ENCODE assay signal across 15 cellular contexts in genomic region chr20:43913291-43914025, GRCh38. TPM values are rescaled to one million over a fixed set of nuclear protein-coding genes. Genes with fewer than 3 reads are reported as not detected.
DNase-seq lines count a peak whose midpoint lies in the region; ATAC-seq, FAIRE-seq and TF ChIP-seq lines count a peak whose summit lies in the region.
"Had no signal": no experiment of that assay in that cellular context is flagged by ENCODE, and none has a peak within 500 bp of the region (broad histone marks: within the 10 kb centered on the region; RNA-seq: fewer than 3 reads in every experiment).

No MANE protein-coding gene starts in this region.

- POLR2A ChIA-PET in PC-3 (lab: Charles Lee; ENCODE audit: unreplicated experiment) = interaction anchor here (0.7 kb wide), 1 partner anchor 41 kb away, joined by 3 read pairs; no protein-coding TSS in a partner anchor

- H3K9me3 Mint-ChIP-seq in CD14-positive monocyte (peaks cover 13 to 62% (median 41%) of the 10 kb centered on the region in 7 donors), GM23338 (peaks cover 16% of the 10 kb centered on the region), memory B cell (peaks cover 7% of the 10 kb centered on the region)

- H3K4me3 Mint-ChIP-seq in CD14-positive monocyte (peak overlapping the region; percentile 51 to 88), GM23338 (peak overlapping the region; percentile 68), memory B cell (peak overlapping the region; percentile 68)

- ATAC-seq in GM23338 (no peak), memory B cell (ENCODE audit: low read depth) (no peak), PC-3 (no peak), GM21526 (IDR thresholded peaks at IDR 0.05; ENCODE audit: low FRiP score, unreplicated experiment) (no peak), GM19324 (IDR thresholded peaks at IDR 0.05; ENCODE audit: low FRiP score, unreplicated experiment) (no peak)

- H3K9me3 ChIP-seq in PC-3 (ENCODE audit: low read length) = peaks cover 16% of the 10 kb centered on the region

- H3K27ac ChIP-seq in GM23338 (ENCODE audit: low read depth) = no peak overlapping the region
- no peak overlapping the region for H3K27ac ChIP-seq in PC-3 (ENCODE audit: low read length)
- H3K27ac ChIP-seq: foreskin keratinocyte had no signal

- DNase-seq in CD14-positive monocyte (ENCODE audit: low spot score) (no peak), GM23338 (ENCODE audit: low spot score) (peak; percentile 13), memory B cell (ENCODE audit: low spot score in 2 of 2) (no peak), PC-3 (no peak), GM19239 (ENCODE audit: insufficient read length, low spot score) (no peak)
- peak; percentile 42 for DNase-seq in activated CD8-positive, alpha-beta memory T cell treated with anti-CD3 and anti-CD28 coated beads, Interleukin-2, amount 50 U/mL, for 48 hours
- DNase-seq: amniotic stem cell; foreskin keratinocyte; NCI-H226; stimulated activated CD4-positive, alpha-beta T cell treated with anti-CD3 and anti-CD28 coated beads, Interleukin-4, amount 100 ng/mL, for 24 hours; stomach had no signal

- peak overlapping the region; percentile 98; the same call in 1 of the 2 replicates for H2AFZ ChIP-seq in GM23338
- no peak overlapping the region for H2AFZ ChIP-seq in PC-3 (ENCODE audit: low read length)

- TF ChIP-seq CTCF in CD14-positive monocyte (IDR thresholded peaks at IDR 0.05) (no peak), GM23338 (conservative IDR thresholded peaks at IDR 0.05; ENCODE audit: low read depth in 2 of 2) (no peak), PC-3 (conservative IDR thresholded peaks at IDR 0.05; ENCODE audit: low read depth, low read length) (no peak)

- no peak overlapping the region for H3K9ac ChIP-seq in PC-3 (ENCODE audit: low read length)

- no peaks in the 10 kb centered on the region for H3K9me2 ChIP-seq in GM23338 (ENCODE audit: insufficient read depth)
- H3K9me2 ChIP-seq in PC-3 (replicated peaks; ENCODE audit: low read length) = no peaks in the 10 kb centered on the region

- H3K36me3 Mint-ChIP-seq in CD14-positive monocyte (peaks cover 4 to 18% of the 10 kb centered on the region in 2 donors), GM23338 (ENCODE audit: low read depth) (no peaks in the 10 kb centered on the region), memory B cell (no peaks in the 10 kb centered on the region)

- H3K27me3 Mint-ChIP-seq in CD14-positive monocyte (ENCODE audit: low read depth in 3 of 3) (peaks cover 64 to 79% (median 65%) of the 10 kb centered on the region in 3 donors), GM23338 (ENCODE audit: insufficient read depth, low read depth, poor library complexity) (peaks cover 28% of the 10 kb centered on the region), memory B cell (peaks cover 12% of the 10 kb centered on the region)

- peaks cover 50% of the 10 kb centered on the region for H3K27me3 ChIP-seq in GM23338 (ENCODE audit: insufficient read depth)
- H3K27me3 ChIP-seq in PC-3 (ENCODE audit: low read length) = peaks cover 16% of the 10 kb centered on the region

- FAIRE-seq in GM19239 (lab: Jason Lieb, UNC) = no peak
- FAIRE-seq: H54 had no signal

- CTCF ChIA-PET in PC-3 (lab: Charles Lee) = no interaction called here

- H3K4me2 ChIP-seq in GM23338 = peak overlapping the region; percentile 84; the same call in 1 of the 2 replicates
- no peak overlapping the region for H3K4me2 ChIP-seq in PC-3 (ENCODE audit: low read length)

- H3K4me1 Mint-ChIP-seq in CD14-positive monocyte = peaks cover 21% of the 10 kb centered on the region
- peaks cover 16% of the 10 kb centered on the region; the same call in 2 of the 3 replicates for H3K4me1 Mint-ChIP-seq in GM23338
- H3K4me1 Mint-ChIP-seq in memory B cell = peaks cover 25% of the 10 kb centered on the region

- H3K79me2 ChIP-seq in GM23338 (replicated peaks; ENCODE audit: insufficient read depth) (no peaks in the 10 kb centered on the region), PC-3 (ENCODE audit: low read length) (no peaks in the 10 kb centered on the region)

- intact Hi-C loops in CD14-positive monocyte (cut with micrococcal nuclease) = no loop called here
- intact Hi-C loops in PC-3 (cut with micrococcal nuclease) = no loop called here

- H3K27ac Mint-ChIP-seq in CD14-positive monocyte (peak overlapping the region in 1 of 7 donors; percentile 42), GM23338 (no peak overlapping the region), memory B cell (no peak overlapping the region)

- no peaks in the 10 kb centered on the region for H3K4me1 ChIP-seq in GM23338 (ENCODE audit: insufficient read depth)
- H3K4me1 ChIP-seq in PC-3 (ENCODE audit: insufficient read depth, low read length) = peaks cover 7% of the 10 kb centered on the region; the same call in 1 of the 2 replicates
- H3K4me1 ChIP-seq: foreskin keratinocyte had no signal

- no peaks in the 10 kb centered on the region for H4K20me1 ChIP-seq in GM23338 (replicated peaks; ENCODE audit: insufficient read depth)
- no peaks in the 10 kb centered on the region for H4K20me1 ChIP-seq in PC-3 (ENCODE audit: low read length)

- H3K36me3 ChIP-seq in GM23338 (ENCODE audit: insufficient read depth) (no peaks in the 10 kb centered on the region), PC-3 (ENCODE audit: low read depth, low read length) (peaks cover 4% of the 10 kb centered on the region; the same call in 1 of the 2 replicates)
- H3K36me3 ChIP-seq: stomach had no signal

- H3F3A ChIP-seq in GM23338 (replicated peaks; ENCODE audit: low read depth) = no peaks in the 10 kb centered on the region
- H3F3A ChIP-seq in PC-3 (ENCODE audit: low read length, unreplicated experiment) = no peaks in the 10 kb centered on the region

- H3K4me3 ChIP-seq in GM23338 (no peak overlapping the region), PC-3 (ENCODE audit: low read length) (no peak overlapping the region)

- no TSS peak for BruUV-seq in PC-3 (replicated peaks; lab: Mats Ljungman, UMichigan)

TF ChIP-seq in GM23338, 12 proteins besides CTCF, POLR2A, EP300 and RAD21:
- TF ChIP-seq STAT1 (IDR thresholded peaks at IDR 0.05; ENCODE audit: unreplicated experiment) (no peak), NANOG (IDR thresholded peaks at IDR 0.05; ENCODE audit: borderline replicate concordance) (no peak), JUNB (IDR thresholded peaks at IDR 0.05; ENCODE audit: unreplicated experiment) (no peak), EZH2 (IDR thresholded peaks at IDR 0.05; ENCODE audit: low read depth, unreplicated experiment) (no peak), POLR2AphosphoS5 (IDR thresholded peaks at IDR 0.05; ENCODE audit: low read depth) (no peak), ZNF331 (CRISPR knock-in tag; IDR thresholded peaks at IDR 0.05; ENCODE audit: low read depth) (no peak), EZH2phosphoT487 (IDR thresholded peaks at IDR 0.05; ENCODE audit: unreplicated experiment) (no peak), REST (IDR thresholded peaks at IDR 0.05; ENCODE audit: unreplicated experiment) (no peak)
- TF ChIP-seq, protein P1, sequence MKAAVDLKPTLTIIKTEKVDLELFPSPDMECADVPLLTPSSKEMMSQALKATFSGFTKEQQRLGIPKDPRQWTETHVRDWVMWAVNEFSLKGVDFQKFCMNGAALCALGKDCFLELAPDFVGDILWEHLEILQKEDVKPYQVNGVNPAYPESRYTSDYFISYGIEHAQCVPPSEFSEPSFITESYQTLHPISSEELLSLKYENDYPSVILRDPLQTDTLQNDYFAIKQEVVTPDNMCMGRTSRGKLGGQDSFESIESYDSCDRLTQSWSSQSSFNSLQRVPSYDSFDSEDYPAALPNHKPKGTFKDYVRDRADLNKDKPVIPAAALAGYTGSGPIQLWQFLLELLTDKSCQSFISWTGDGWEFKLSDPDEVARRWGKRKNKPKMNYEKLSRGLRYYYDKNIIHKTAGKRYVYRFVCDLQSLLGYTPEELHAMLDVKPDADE (IDR thresholded peaks at IDR 0.05) = no peak
TF ChIP-seq in GM23338: peak in this region for 0.

RNA-seq across cellular contexts. Expression of gene TOX2, which starts 1.2 kb away (rescaled TPM):
- polyA plus RNA-seq in CD14-positive monocyte = under 1 TPM; 0.39 to 0.47 TPM
- total RNA-seq in GM23338 (2014; rRNA removed; shearing (Covaris generic)) = 0.54 and 1.5 TPM in 2 replicates
- 1.3 and 1.4 TPM in 2 replicates for polyA plus RNA-seq in GM23338 (2016; fragmentation: Nextera tagmentation; extraction: Ambion mirVana)
- 0.98 and 1.8 TPM in 2 replicates for total RNA-seq in PC-3 (2014; rRNA removed)
- total RNA-seq: G401 had no signal

Comparison
In these comparisons a context has a peak if more than half of its experiments do, and no peak if none do; other contexts are left out.
1. DNase-seq: peak in GM23338 (single experiment) and activated CD8-positive, alpha-beta memory T cell treated with anti-CD3 and anti-CD28 coated beads, Interleukin-2, amount 50 U/mL, for 48 hours (single experiment); none in CD14-positive monocyte (single experiment), memory B cell (0 of 2), PC-3 (single experiment) and GM19239 (single experiment).
2. Peak in every context shown above with its lines, with median percentiles within 50 percentile points of each other: H3K4me3 Mint-ChIP-seq.